ENCODE assay signal across 1 cellular context in the genomic region with DNA sequence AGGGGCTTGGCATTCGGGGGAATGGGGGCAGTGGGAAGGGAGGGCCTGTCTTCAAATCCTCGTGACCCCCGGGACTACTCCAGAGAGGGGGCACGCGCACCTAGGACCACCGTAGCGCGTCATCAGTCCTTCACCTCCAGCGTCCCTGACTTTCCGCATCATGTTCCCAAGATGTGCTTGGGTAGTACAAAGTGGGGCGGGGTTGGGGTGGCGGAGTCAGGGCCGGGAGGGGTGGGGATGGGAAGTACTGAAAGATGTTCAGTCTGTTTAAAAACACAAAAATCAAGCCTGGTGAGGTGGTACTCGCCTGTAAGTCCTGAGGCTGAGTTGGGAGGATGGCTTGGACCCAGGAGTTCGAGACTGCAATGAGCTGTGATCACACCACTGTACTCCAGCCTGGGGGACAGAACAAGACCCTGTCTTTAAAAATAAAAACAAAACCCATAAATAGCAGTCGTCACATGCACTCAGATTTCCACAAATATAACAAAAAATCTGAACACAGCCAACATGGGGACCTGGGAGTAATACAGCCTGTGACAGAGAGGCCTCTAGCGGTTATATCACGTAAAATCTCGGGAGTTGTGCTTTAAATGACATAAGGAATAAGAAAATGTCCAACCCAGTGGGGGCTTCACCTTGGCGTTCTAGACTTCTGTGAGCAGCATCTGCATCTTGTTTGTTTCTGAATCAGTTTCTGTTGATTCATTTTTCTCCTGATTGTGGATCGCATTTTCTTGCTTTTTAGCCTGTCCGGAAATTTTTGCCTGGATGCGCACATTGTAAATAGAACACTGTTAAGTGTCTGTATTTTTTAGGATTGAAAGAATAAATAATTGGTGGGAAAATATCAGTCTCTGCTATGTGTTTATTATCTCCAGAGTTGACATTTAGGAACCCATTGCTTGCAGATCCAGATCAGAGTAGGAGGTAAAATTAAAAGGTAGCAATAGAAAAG.
TF ChIP-seq lines count a peak whose summit lies in the region.

No MANE protein-coding gene starts in this region.

TF ChIP-seq in SK-N-SH, 30 proteins besides CTCF, POLR2A, EP300 and RAD21:
- peak; percentile 9; the same call in 1 of the 2 replicates for TF ChIP-seq MXI1 (IDR thresholded peaks at IDR 0.05; ENCODE audit: low read depth, low read length)
- peak; percentile 59 for TF ChIP-seq SMC3 (IDR thresholded peaks at IDR 0.05; ENCODE audit: low read depth, low read length)
- no peak; the same call in 1 of the 2 replicates for TF ChIP-seq RCOR1 (IDR thresholded peaks at IDR 0.05; ENCODE audit: low read length)
